In genomic region chr1:209741889-209742288, GRCh38 we compare ENCODE assay signal across 18 cellular contexts. TPM values are rescaled to one million over a fixed set of nuclear protein-coding genes. Genes with fewer than 3 reads are reported as not detected.
A peak's percentile ranks its signal among the peaks of the same experiment; 100 is the strongest.
DNase-seq lines count a peak whose midpoint lies in the region; ATAC-seq and TF ChIP-seq lines count a peak whose summit lies in the region.
"Had no signal": no experiment of that assay in that cellular context is flagged by ENCODE, and none has a peak within 500 bp of the region (broad histone marks: within the 10 kb centered on the region; RNA-seq: fewer than 3 reads in every experiment).

No MANE protein-coding gene starts in this region.

- WGBS in adrenal gland, 4 donors = 81 to 86% (median 83%) methylated on average over 2 of the region's 2 CpGs
- 52 to 53% methylated on average over 2 of the region's 2 CpGs for WGBS in testis, 2 donors

- CTCF ChIA-PET in activated CD4-positive, alpha-beta T cell treated with anti-CD3 and anti-CD28 coated beads for 36 hours (lab: Charles Lee) = interaction anchor here (1.5 kb wide), 1 partner anchor 17 kb away, joined by 6 read pairs; no protein-coding TSS in a partner anchor

- no peak for ATAC-seq in activated CD4-positive, alpha-beta T cell treated with anti-CD3 and anti-CD28 coated beads for 36 hours
- ATAC-seq in GM21381 (IDR thresholded peaks at IDR 0.05; ENCODE audit: unreplicated experiment) = no peak
- no peak for ATAC-seq in HG03025 (IDR thresholded peaks at IDR 0.05; ENCODE audit: low FRiP score, unreplicated experiment)

- peak overlapping the region in 3 of 5 donors; percentile 8 to 65 (median 41) for H3K27ac ChIP-seq in adrenal gland
- peak overlapping the region; percentile 90 for H3K27ac ChIP-seq in left ventricle myocardium inferior (replicated peaks)
- peak overlapping the region; percentile 73 to 77 for H3K27ac ChIP-seq in testis

- no peaks in the 10 kb centered on the region for H3K4me1 ChIP-seq in adrenal gland (replicated peaks in 1 of 2)
- peaks cover 45% of the 10 kb centered on the region for H3K4me1 ChIP-seq in left ventricle myocardium inferior
- H3K4me1 ChIP-seq in testis = peaks cover 35% of the 10 kb centered on the region

- no peaks in the 10 kb centered on the region for H3K9me3 Mint-ChIP-seq in activated CD4-positive, alpha-beta T cell treated with anti-CD3 and anti-CD28 coated beads, Interleukin-2, amount 10 ng/mL, durations not matched to agents 24 days and 14 days
- H3K9me3 Mint-ChIP-seq in activated CD4-positive, alpha-beta T cell treated with anti-CD3 and anti-CD28 coated beads for 36 hours (ENCODE audit: low read depth) = no peaks in the 10 kb centered on the region
- H3K9me3 Mint-ChIP-seq: brain; CD8-positive, alpha-beta memory T cell; immature natural killer cell; T-helper 1 cell treated with Interleukin-12 subunit alpha and Interleukin-12 subunit beta and Interleukin-4 antibody, amounts not matched to agents 30 μg/mL and 1 μg/mL, for 36 hours had no signal

- peak overlapping the region; percentile 73 for H3K27ac Mint-ChIP-seq in activated CD4-positive, alpha-beta T cell treated with anti-CD3 and anti-CD28 coated beads, Interleukin-2, amount 10 ng/mL, durations not matched to agents 24 days and 14 days
- no peak overlapping the region for H3K27ac Mint-ChIP-seq in activated CD4-positive, alpha-beta T cell treated with anti-CD3 and anti-CD28 coated beads for 36 hours
- H3K27ac Mint-ChIP-seq: T-helper 1 cell treated with Interleukin-12 subunit alpha and Interleukin-12 subunit beta and Interleukin-4 antibody, amounts not matched to agents 30 μg/mL and 1 μg/mL, for 36 hours had no signal

- H3K9me3 ChIP-seq in adrenal gland (replicated peaks in 1 of 3) = no peaks in the 10 kb centered on the region
- no peaks in the 10 kb centered on the region for H3K9me3 ChIP-seq in left ventricle myocardium inferior (replicated peaks)
- no peaks in the 10 kb centered on the region for H3K9me3 ChIP-seq in testis

- no peak for DNase-seq in activated CD4-positive, alpha-beta T cell treated with anti-CD3 and anti-CD28 coated beads, Interleukin-2, amount 10 ng/mL, durations not matched to agents 24 days and 14 days
- DNase-seq in activated CD4-positive, alpha-beta T cell treated with anti-CD3 and anti-CD28 coated beads for 36 hours = no peak
- DNase-seq in adrenal gland = no peak
- DNase-seq in left ventricle myocardium inferior = no peak
- DNase-seq in testis = no peak
- no peak for DNase-seq in GM19238 (ENCODE audit: insufficient read length, low spot score)
- DNase-seq: activated T-cell treated with anti-CD3 and anti-CD28 coated beads, Interleukin-2, amount 50 U/mL, for 1 hour; CD8-positive, alpha-beta memory T cell; immature natural killer cell; NCI-H2029 treated with DMSO at 0.1 percent for 48 hours; NCI-H82 had no signal

- peaks cover 12% of the 10 kb centered on the region for H3K36me3 Mint-ChIP-seq in activated CD4-positive, alpha-beta T cell treated with anti-CD3 and anti-CD28 coated beads, Interleukin-2, amount 10 ng/mL, durations not matched to agents 24 days and 14 days (ENCODE audit: low read depth)
- no peaks in the 10 kb centered on the region for H3K36me3 Mint-ChIP-seq in activated CD4-positive, alpha-beta T cell treated with anti-CD3 and anti-CD28 coated beads for 36 hours (ENCODE audit: low read depth)
- H3K36me3 Mint-ChIP-seq: brain had no signal

- no peaks in the 10 kb centered on the region for H3K27me3 ChIP-seq in adrenal gland
- no peaks in the 10 kb centered on the region for H3K27me3 ChIP-seq in left ventricle myocardium inferior (ENCODE audit: low read depth)
- no peaks in the 10 kb centered on the region for H3K27me3 ChIP-seq in testis

- intact Hi-C loops in activated CD4-positive, alpha-beta T cell treated with anti-CD3 and anti-CD28 coated beads, Interleukin-2, amount 10 ng/mL, durations not matched to agents 24 days and 14 days (cut with micrococcal nuclease) = no loop called here
- intact Hi-C loops in activated CD4-positive, alpha-beta T cell treated with anti-CD3 and anti-CD28 coated beads for 36 hours (cut with DNase I, micrococcal nuclease) = no loop called here
- intact Hi-C loops in adrenal gland (cut with DNase I) (loop anchor here in 1 of 2 donors (10.0 kb wide), 2 partner anchors 47 to 117 kb away; no protein-coding TSS in a partner anchor), left ventricle myocardium inferior (cut with micrococcal nuclease) (loop anchor here (10.0 kb wide), 2 partner anchors 47 to 167 kb away; no protein-coding TSS in a partner anchor), testis (cut with DNase I; ENCODE audit: low total_unique reads) (loop anchor here (10.0 kb wide), 2 partner anchors 47 to 157 kb away; partner anchors contain the start of gene CAMK1G)

- POLR2A ChIA-PET in activated CD4-positive, alpha-beta T cell treated with anti-CD3 and anti-CD28 coated beads for 36 hours (lab: Charles Lee) = no interaction called here

- no peak overlapping the region for H3K4me3 ChIP-seq in adrenal gland
- peak overlapping the region; percentile 40 for H3K4me3 ChIP-seq in left ventricle myocardium inferior
- H3K4me3 ChIP-seq in testis = peak overlapping the region in 1 of 2 donors; percentile 29

- no peak overlapping the region for H3K4me3 Mint-ChIP-seq in activated CD4-positive, alpha-beta T cell treated with anti-CD3 and anti-CD28 coated beads, Interleukin-2, amount 10 ng/mL, durations not matched to agents 24 days and 14 days
- H3K4me3 Mint-ChIP-seq in activated CD4-positive, alpha-beta T cell treated with anti-CD3 and anti-CD28 coated beads for 36 hours = no peak overlapping the region
- H3K4me3 Mint-ChIP-seq: brain; CD8-positive, alpha-beta memory T cell; immature natural killer cell; T-helper 1 cell treated with Interleukin-12 subunit alpha and Interleukin-12 subunit beta and Interleukin-4 antibody, amounts not matched to agents 30 μg/mL and 1 μg/mL, for 36 hours had no signal

- TF ChIP-seq POLR2A in adrenal gland (IDR thresholded peaks at IDR 0.05) (no peak), testis (IDR thresholded peaks at IDR 0.05) (no peak)

- peaks cover 47% of the 10 kb centered on the region for H3K4me1 Mint-ChIP-seq in activated CD4-positive, alpha-beta T cell treated with anti-CD3 and anti-CD28 coated beads, Interleukin-2, amount 10 ng/mL, durations not matched to agents 24 days and 14 days
- peaks cover 39% of the 10 kb centered on the region for H3K4me1 Mint-ChIP-seq in activated CD4-positive, alpha-beta T cell treated with anti-CD3 and anti-CD28 coated beads for 36 hours
- H3K4me1 Mint-ChIP-seq: brain, immature natural killer cell had no signal

- TF ChIP-seq CTCF in adrenal gland (IDR thresholded peaks at IDR 0.05) = no peak
- TF ChIP-seq CTCF in left ventricle myocardium inferior (IDR thresholded peaks at IDR 0.05; ENCODE audit: borderline replicate concordance) = no peak
- no peak for TF ChIP-seq CTCF in testis (IDR thresholded peaks at IDR 0.05)

- no peaks in the 10 kb centered on the region for H3K27me3 Mint-ChIP-seq in activated CD4-positive, alpha-beta T cell treated with anti-CD3 and anti-CD28 coated beads, Interleukin-2, amount 10 ng/mL, durations not matched to agents 24 days and 14 days
- H3K27me3 Mint-ChIP-seq in activated CD4-positive, alpha-beta T cell treated with anti-CD3 and anti-CD28 coated beads for 36 hours = no peaks in the 10 kb centered on the region

- H3K36me3 ChIP-seq in adrenal gland (replicated peaks in 1 of 2) (no peaks in the 10 kb centered on the region), left ventricle myocardium inferior (no peaks in the 10 kb centered on the region), testis (ENCODE audit: low read depth, missing control alignments) (no peaks in the 10 kb centered on the region)

RNA-seq across cellular contexts. Expression of gene TRAF3IP3, which starts 14.0 kb away (rescaled TPM):
- total RNA-seq in activated CD4-positive, alpha-beta T cell treated with anti-CD3 and anti-CD28 coated beads, Interleukin-2, amount 10 ng/mL, durations not matched to agents 24 days and 14 days = 392 and 394 TPM in 2 replicates
- total RNA-seq in activated CD4-positive, alpha-beta T cell treated with anti-CD3 and anti-CD28 coated beads for 36 hours = 100 to 1,000 TPM; 136 to 138 TPM
- total RNA-seq in adrenal gland (1 to 10 TPM in 7 of 8 donors, under 1 TPM in 1; 0.88 to 9.8 (median 2.0) TPM), left ventricle myocardium inferior (1.2 TPM), testis (1 to 10 TPM in 1 of 2 donors, under 1 TPM in 1; 0.63 to 3.3 TPM)
- polyA plus RNA-seq in adrenal gland (1 to 10 TPM; 1.0 to 3.8 (median 2.2) TPM), testis (ENCODE audit: insufficient read depth, low read depth, low replicate concordance) (9.2 TPM)
- total RNA-seq: A172, MCF 10A, osteocyte had no signal

RNA-seq across cellular contexts. Expression of gene HSD11B1, which starts 37.2 kb away (rescaled TPM):
- total RNA-seq in activated CD4-positive, alpha-beta T cell treated with anti-CD3 and anti-CD28 coated beads, Interleukin-2, amount 10 ng/mL, durations not matched to agents 24 days and 14 days = 15.1 TPM in 2 replicates
- total RNA-seq in activated CD4-positive, alpha-beta T cell treated with anti-CD3 and anti-CD28 coated beads for 36 hours = 1 to 10 TPM; 4.5 to 5.7 TPM
- 10 to 100 TPM in 5 of 8 donors, 1 to 10 TPM in 3; 2.5 to 29.6 (median 11.7) TPM for total RNA-seq in adrenal gland
- polyA plus RNA-seq in adrenal gland = 1 to 10 TPM; 4.1 to 8.2 (median 4.7) TPM
- total RNA-seq in left ventricle myocardium inferior = 4.1 TPM
- 10 to 100 TPM; 17.6 to 18.0 TPM for total RNA-seq in testis
- polyA plus RNA-seq in testis (ENCODE audit: insufficient read depth, low read depth, low replicate concordance) = 19.5 TPM
- total RNA-seq: osteocyte had no signal
- polyA plus RNA-seq: immature natural killer cell had no signal

RNA-seq across cellular contexts. Expression of gene C1orf74, which starts 42.5 kb away (rescaled TPM):
- total RNA-seq in activated CD4-positive, alpha-beta T cell treated with anti-CD3 and anti-CD28 coated beads, Interleukin-2, amount 10 ng/mL, durations not matched to agents 24 days and 14 days = 2.4 and 3.2 TPM in 2 replicates
- total RNA-seq in activated CD4-positive, alpha-beta T cell treated with anti-CD3 and anti-CD28 coated beads for 36 hours = 1 to 10 TPM; 3.7 to 4.3 TPM
- total RNA-seq in adrenal gland (1 to 10 TPM; 1.1 to 2.6 (median 2.2) TPM), left ventricle myocardium inferior (1.9 TPM), testis (1 to 10 TPM; 5.0 to 5.2 TPM)
- polyA plus RNA-seq in adrenal gland (1 to 10 TPM in 2 of 3 donors, under 1 TPM in 1; 0.98 to 4.0 (median 1.0) TPM), testis (ENCODE audit: insufficient read depth, low read depth, low replicate concordance) (2.6 TPM)

Comparison
In these comparisons a context has a peak if more than half of its experiments do, and no peak if none do; other contexts are left out.
1. RNA of gene TRAF3IP3, which starts 14.0 kb away (total RNA-seq): 392 to 394 TPM in activated CD4-positive, alpha-beta T cell treated with anti-CD3 and anti-CD28 coated beads, Interleukin-2, amount 10 ng/mL, durations not matched to agents 24 days and 14 days and 136 to 138 TPM in activated CD4-positive, alpha-beta T cell treated with anti-CD3 and anti-CD28 coated beads for 36 hours; 0.63 to 3.3 TPM in testis, 0.88 to 9.8 TPM in adrenal gland and 1.2 TPM in left ventricle myocardium inferior (single experiment); every median in the first group is over 10 times any median in the second.
2. intact Hi-C loops: an anchor here in left ventricle myocardium inferior (10.0 kb wide) and testis (10.0 kb wide); none called in activated CD4-positive, alpha-beta T cell treated with anti-CD3 and anti-CD28 coated beads, Interleukin-2, amount 10 ng/mL, durations not matched to agents 24 days and 14 days and activated CD4-positive, alpha-beta T cell treated with anti-CD3 and anti-CD28 coated beads for 36 hours.
3. Peak in every context shown above with its lines, with median percentiles within 50 percentile points of each other: H3K27ac ChIP-seq.